In genomic region chr15:26771168-26771916, GRCh38 we compare ENCODE assay signal across 1 cellular context.
TF ChIP-seq lines count a peak whose summit lies in the region.

No MANE protein-coding gene starts in this region.

TF ChIP-seq in HepG2, 621 proteins besides CTCF, POLR2A, EP300 and RAD21 (continued from another document and continues in another):
- TF ChIP-seq PATZ1 (CRISPR knock-in tag; IDR thresholded peaks at IDR 0.05) (no peak), RFX5 (IDR thresholded peaks at IDR 0.05; ENCODE audit: low read depth, low read length) (no peak), NKX3-1 (CRISPR knock-in tag; IDR thresholded peaks at IDR 0.05) (no peak), ZNF709 (CRISPR knock-in tag; IDR thresholded peaks at IDR 0.05) (no peak), AFF4 (CRISPR knock-in tag; IDR thresholded peaks at IDR 0.05) (no peak), NR2C2 (CRISPR knock-in tag; IDR thresholded peaks at IDR 0.05; ENCODE audit: borderline replicate concordance) (no peak), NFKB2 (CRISPR knock-in tag; IDR thresholded peaks at IDR 0.05; ENCODE audit: borderline replicate concordance) (peak; percentile 43; the same call in 1 of the 2 replicates), MAFF (IDR thresholded peaks at IDR 0.05; ENCODE audit: low read depth, low read length) (no peak), ZNF136 (CRISPR knock-in tag; IDR thresholded peaks at IDR 0.05; ENCODE audit: low read depth) (no peak), FOSL2 (CRISPR knock-in tag; IDR thresholded peaks at IDR 0.05) (no peak), TBX3 (IDR thresholded peaks at IDR 0.05; ENCODE audit: borderline replicate concordance) (no peak), SATB2 (CRISPR knock-in tag; IDR thresholded peaks at IDR 0.05) (0 out of 2 replicates have a peak, but pooled peaks have one; percentile 46), HOXA5 (CRISPR knock-in tag; IDR thresholded peaks at IDR 0.05) (0 out of 2 replicates have a peak, but pooled peaks have one; percentile 67), POLR2AphosphoS2 (IDR thresholded peaks at IDR 0.05; ENCODE audit: low read depth, low read length) (no peak), MEIS2 (CRISPR knock-in tag; IDR thresholded peaks at IDR 0.05) (0 out of 2 replicates have a peak, but pooled peaks have one; percentile 50), ZNF17 (CRISPR knock-in tag; IDR thresholded peaks at IDR 0.05) (no peak), BATF2 (CRISPR knock-in tag; IDR thresholded peaks at IDR 0.05) (no peak), TBL1XR1 (IDR thresholded peaks at IDR 0.05; ENCODE audit: borderline replicate concordance, low read length, partially characterized antibody) (no peak), ZSCAN21 (CRISPR knock-in tag; IDR thresholded peaks at IDR 0.05; ENCODE audit: borderline replicate concordance) (no peak), E2F5 (CRISPR knock-in tag; conservative IDR thresholded peaks at IDR 0.05) (no peak), KDM3A (CRISPR knock-in tag; IDR thresholded peaks at IDR 0.05; ENCODE audit: low read depth) (no peak), PHF20 (CRISPR knock-in tag; IDR thresholded peaks at IDR 0.05) (no peak), MBD4 (IDR thresholded peaks at IDR 0.05; ENCODE audit: borderline replicate concordance, low read length) (no peak), ZNF138 (CRISPR knock-in tag; IDR thresholded peaks at IDR 0.05; ENCODE audit: low read depth) (no peak), ZNF674 (CRISPR knock-in tag; IDR thresholded peaks at IDR 0.05; ENCODE audit: low read depth) (no peak), ELF1 (CRISPR knock-in tag; IDR thresholded peaks at IDR 0.05) (no peak), ZNF205 (CRISPR knock-in tag; IDR thresholded peaks at IDR 0.05) (no peak), ZSCAN30 (CRISPR knock-in tag; IDR thresholded peaks at IDR 0.05) (no peak), ZNF703 (CRISPR knock-in tag; IDR thresholded peaks at IDR 0.05; ENCODE audit: borderline replicate concordance) (no peak), REST (IDR thresholded peaks at IDR 0.05; ENCODE audit: borderline replicate concordance in 1 of 2, low read depth in 1 of 2, low read length in 2 of 2) (peak; percentile 78 to 95), ZBTB14 (CRISPR knock-in tag; IDR thresholded peaks at IDR 0.05) (no peak), BCL3 (CRISPR knock-in tag; IDR thresholded peaks at IDR 0.05) (no peak), MED8 (CRISPR knock-in tag; IDR thresholded peaks at IDR 0.05; ENCODE audit: insufficient replicate concordance) (no peak), ZBTB43 (CRISPR knock-in tag; conservative IDR thresholded peaks at IDR 0.05) (no peak), AKNA (CRISPR knock-in tag; IDR thresholded peaks at IDR 0.05; ENCODE audit: borderline replicate concordance) (0 out of 2 replicates have a peak, but pooled peaks have one; percentile 23), WIZ (CRISPR knock-in tag; IDR thresholded peaks at IDR 0.05) (peak; percentile 58; the same call in 1 of the 2 replicates), SKI (IDR thresholded peaks at IDR 0.05; ENCODE audit: partially characterized antibody) (no peak), ZBTB26 (CRISPR knock-in tag; IDR thresholded peaks at IDR 0.05; ENCODE audit: borderline replicate concordance) (0 out of 2 replicates have a peak, but pooled peaks have one; percentile 31), FOXC1 (CRISPR knock-in tag; IDR thresholded peaks at IDR 0.05; ENCODE audit: borderline replicate concordance) (no peak), RELA (CRISPR knock-in tag; IDR thresholded peaks at IDR 0.05) (no peak)
